ENCODE assay signal across 1 cellular context in the genomic region with DNA sequence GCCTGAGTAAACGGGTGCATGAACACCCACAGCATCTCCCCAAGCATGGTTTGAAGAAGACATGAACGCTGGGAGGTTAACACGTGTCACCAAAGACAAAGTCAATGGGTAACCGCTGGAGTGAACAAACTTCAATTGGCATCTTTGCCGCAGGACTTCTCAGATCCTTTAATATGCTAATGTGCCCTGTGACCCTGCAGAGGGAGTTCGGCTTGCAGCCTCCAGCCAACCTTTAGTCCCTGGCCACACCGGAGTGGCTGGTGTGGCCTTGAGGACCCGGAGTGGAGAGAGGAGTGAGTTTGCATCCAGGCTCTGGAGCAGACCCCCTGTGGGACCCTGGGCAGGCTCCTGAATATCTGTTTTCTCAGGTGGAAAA.
A peak's percentile ranks its signal among the peaks of the same experiment; 100 is the strongest.
TF ChIP-seq lines count a peak whose summit lies in the region.

No MANE protein-coding gene starts in this region.

TF ChIP-seq in K562, 482 proteins besides CTCF, POLR2A, EP300 and RAD21 (continued from another document):
- TF ChIP-seq, protein P1, sequence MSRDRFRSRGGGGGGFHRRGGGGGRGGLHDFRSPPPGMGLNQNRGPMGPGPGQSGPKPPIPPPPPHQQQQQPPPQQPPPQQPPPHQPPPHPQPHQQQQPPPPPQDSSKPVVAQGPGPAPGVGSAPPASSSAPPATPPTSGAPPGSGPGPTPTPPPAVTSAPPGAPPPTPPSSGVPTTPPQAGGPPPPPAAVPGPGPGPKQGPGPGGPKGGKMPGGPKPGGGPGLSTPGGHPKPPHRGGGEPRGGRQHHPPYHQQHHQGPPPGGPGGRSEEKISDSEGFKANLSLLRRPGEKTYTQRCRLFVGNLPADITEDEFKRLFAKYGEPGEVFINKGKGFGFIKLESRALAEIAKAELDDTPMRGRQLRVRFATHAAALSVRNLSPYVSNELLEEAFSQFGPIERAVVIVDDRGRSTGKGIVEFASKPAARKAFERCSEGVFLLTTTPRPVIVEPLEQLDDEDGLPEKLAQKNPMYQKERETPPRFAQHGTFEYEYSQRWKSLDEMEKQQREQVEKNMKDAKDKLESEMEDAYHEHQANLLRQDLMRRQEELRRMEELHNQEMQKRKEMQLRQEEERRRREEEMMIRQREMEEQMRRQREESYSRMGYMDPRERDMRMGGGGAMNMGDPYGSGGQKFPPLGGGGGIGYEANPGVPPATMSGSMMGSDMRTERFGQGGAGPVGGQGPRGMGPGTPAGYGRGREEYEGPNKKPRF (IDR thresholded peaks at IDR 0.05; ENCODE audit: low read depth, low read length), result no peak
- no peak for TF ChIP-seq FOXM1 (IDR thresholded peaks at IDR 0.05; ENCODE audit: low read depth)
- TF ChIP-seq FOXM1 (CRISPR knock-in tag; IDR thresholded peaks at IDR 0.05; ENCODE audit: low read depth), result no peak
- TF ChIP-seq CTBP1 (IDR thresholded peaks at IDR 0.05; ENCODE audit: borderline replicate concordance), result 0 out of 2 replicates have a peak, but pooled peaks have one; percentile 2
